Comparison of ENCODE assay signal across 1 cellular context in the genomic region with DNA sequence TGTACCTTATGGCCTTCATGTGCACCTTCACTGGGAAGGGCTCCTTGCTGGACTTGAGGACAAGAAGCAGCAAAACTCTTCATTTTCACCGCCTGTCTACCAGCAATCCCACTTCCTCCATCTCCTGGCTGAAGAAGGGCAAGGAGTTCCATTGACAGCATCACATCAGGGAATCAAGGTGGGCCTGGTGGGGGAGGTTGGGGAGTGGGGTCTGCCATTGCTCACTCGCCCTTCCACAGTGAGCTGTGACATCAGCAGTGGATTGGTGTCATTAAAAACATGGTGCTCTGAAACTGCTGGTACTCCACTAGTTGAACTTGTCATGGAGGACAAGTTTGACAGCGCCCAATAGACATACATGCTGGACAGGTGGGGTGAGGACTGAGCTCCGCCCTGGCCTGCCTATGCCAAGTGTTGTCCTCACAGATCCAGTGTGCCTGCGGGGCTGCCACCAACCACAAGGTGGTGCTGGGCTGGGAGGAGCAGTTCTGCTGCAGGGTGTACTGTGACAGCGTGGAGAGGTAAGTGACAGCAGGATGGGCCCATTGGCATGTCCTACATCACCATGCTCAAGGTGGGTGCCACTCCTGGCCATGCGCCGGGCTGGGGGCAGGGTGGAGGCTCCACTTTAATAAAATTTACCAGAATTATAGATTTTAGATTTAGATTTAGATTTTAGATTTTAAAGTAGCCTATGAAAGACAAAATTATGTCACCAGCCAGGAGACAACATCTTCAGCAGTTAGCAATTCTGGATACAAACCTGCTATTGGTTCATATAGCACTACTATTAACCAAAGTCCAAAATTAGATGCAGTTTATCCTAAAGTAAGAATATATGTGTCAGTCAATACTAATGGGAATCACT.
TF ChIP-seq lines count a peak whose summit lies in the region.

No MANE protein-coding gene starts in this region.

TF ChIP-seq in GM23338, 12 proteins besides CTCF, POLR2A, EP300 and RAD21 (continued from another document):
- TF ChIP-seq, protein P1, sequence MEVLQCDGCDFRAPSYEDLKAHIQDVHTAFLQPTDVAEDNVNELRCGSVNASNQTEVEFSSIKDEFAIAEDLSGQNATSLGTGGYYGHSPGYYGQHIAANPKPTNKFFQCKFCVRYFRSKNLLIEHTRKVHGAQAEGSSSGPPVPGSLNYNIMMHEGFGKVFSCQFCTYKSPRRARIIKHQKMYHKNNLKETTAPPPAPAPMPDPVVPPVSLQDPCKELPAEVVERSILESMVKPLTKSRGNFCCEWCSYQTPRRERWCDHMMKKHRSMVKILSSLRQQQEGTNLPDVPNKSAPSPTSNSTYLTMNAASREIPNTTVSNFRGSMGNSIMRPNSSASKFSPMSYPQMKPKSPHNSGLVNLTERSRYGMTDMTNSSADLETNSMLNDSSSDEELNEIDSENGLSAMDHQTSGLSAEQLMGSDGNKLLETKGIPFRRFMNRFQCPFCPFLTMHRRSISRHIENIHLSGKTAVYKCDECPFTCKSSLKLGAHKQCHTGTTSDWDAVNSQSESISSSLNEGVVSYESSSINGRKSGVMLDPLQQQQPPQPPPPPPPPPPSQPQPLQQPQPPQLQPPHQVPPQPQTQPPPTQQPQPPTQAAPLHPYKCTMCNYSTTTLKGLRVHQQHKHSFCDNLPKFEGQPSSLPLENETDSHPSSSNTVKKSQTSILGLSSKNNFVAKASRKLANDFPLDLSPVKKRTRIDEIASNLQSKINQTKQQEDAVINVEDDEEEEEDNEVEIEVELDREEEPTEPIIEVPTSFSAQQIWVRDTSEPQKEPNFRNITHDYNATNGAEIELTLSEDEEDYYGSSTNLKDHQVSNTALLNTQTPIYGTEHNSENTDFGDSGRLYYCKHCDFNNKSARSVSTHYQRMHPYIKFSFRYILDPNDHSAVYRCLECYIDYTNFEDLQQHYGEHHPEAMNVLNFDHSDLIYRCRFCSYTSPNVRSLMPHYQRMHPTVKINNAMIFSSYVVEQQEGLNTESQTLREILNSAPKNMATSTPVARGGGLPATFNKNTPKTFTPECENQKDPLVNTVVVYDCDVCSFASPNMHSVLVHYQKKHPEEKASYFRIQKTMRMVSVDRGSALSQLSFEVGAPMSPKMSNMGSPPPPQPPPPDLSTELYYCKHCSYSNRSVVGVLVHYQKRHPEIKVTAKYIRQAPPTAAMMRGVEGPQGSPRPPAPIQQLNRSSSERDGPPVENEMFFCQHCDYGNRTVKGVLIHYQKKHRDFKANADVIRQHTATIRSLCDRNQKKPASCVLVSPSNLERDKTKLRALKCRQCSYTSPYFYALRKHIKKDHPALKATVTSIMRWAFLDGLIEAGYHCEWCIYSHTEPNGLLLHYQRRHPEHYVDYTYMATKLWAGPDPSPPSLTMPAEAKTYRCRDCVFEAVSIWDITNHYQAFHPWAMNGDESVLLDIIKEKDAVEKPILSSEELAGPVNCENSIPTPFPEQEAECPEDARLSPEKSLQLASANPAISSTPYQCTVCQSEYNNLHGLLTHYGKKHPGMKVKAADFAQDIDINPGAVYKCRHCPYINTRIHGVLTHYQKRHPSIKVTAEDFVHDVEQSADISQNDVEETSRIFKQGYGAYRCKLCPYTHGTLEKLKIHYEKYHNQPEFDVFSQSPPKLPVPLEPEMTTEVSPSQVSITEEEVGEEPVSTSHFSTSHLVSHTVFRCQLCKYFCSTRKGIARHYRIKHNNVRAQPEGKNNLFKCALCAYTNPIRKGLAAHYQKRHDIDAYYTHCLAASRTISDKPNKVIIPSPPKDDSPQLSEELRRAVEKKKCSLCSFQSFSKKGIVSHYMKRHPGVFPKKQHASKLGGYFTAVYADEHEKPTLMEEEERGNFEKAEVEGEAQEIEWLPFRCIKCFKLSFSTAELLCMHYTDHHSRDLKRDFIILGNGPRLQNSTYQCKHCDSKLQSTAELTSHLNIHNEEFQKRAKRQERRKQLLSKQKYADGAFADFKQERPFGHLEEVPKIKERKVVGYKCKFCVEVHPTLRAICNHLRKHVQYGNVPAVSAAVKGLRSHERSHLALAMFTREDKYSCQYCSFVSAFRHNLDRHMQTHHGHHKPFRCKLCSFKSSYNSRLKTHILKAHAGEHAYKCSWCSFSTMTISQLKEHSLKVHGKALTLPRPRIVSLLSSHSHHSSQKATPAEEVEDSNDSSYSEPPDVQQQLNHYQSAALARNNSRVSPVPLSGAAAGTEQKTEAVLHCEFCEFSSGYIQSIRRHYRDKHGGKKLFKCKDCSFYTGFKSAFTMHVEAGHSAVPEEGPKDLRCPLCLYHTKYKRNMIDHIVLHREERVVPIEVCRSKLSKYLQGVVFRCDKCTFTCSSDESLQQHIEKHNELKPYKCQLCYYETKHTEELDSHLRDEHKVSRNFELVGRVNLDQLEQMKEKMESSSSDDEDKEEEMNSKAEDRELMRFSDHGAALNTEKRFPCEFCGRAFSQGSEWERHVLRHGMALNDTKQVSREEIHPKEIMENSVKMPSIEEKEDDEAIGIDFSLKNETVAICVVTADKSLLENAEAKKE (CRISPR knock-in tag; IDR thresholded peaks at IDR 0.05) = no peak
- TF ChIP-seq POLR2AphosphoS5 (IDR thresholded peaks at IDR 0.05; ENCODE audit: low read depth) (no peak), NANOG (IDR thresholded peaks at IDR 0.05; ENCODE audit: borderline replicate concordance) (no peak), ZNF114 (CRISPR knock-in tag; IDR thresholded peaks at IDR 0.05) (no peak)
- TF ChIP-seq, protein P2, sequence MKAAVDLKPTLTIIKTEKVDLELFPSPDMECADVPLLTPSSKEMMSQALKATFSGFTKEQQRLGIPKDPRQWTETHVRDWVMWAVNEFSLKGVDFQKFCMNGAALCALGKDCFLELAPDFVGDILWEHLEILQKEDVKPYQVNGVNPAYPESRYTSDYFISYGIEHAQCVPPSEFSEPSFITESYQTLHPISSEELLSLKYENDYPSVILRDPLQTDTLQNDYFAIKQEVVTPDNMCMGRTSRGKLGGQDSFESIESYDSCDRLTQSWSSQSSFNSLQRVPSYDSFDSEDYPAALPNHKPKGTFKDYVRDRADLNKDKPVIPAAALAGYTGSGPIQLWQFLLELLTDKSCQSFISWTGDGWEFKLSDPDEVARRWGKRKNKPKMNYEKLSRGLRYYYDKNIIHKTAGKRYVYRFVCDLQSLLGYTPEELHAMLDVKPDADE (IDR thresholded peaks at IDR 0.05) = no peak
TF ChIP-seq in GM23338: peak in this region for 0.
